ENCODE assay signal across 2 cellular contexts in the genomic region with DNA sequence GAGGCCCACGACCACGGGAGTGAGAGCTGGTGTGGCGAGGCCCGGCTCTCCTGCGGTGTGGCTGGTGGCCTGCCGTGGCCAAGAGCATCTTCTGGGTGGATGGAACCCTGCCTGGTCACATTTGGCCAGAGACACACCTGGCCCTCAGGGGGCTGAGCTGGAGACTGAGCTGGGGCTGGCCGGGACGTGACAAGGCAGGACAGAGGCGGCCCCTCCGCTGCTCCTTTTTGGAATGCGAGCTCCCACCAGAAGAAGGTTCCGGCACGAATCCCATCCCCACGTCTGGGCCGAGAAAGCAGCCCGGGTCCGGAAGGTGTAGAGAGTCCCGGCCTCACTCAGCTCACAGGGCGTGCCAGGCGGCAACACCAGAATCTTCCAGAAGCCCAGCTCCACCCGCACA.
TF ChIP-seq lines count a peak whose summit lies in the region.

No MANE protein-coding gene starts in this region.

TF ChIP-seq in IMR-90, 13 proteins besides CTCF, POLR2A, EP300 and RAD21:
- TF ChIP-seq RCOR1 (IDR thresholded peaks at IDR 0.05; ENCODE audit: insufficient replicate concordance, low read length) (no peak), MXI1 (IDR thresholded peaks at IDR 0.05; ENCODE audit: borderline replicate concordance, low read depth, low read length) (no peak), MAFK (IDR thresholded peaks at IDR 0.05; ENCODE audit: low read depth, low read length) (no peak), FOS (IDR thresholded peaks at IDR 0.05; ENCODE audit: low read depth, low read length) (no peak), NFE2L2 (IDR thresholded peaks at IDR 0.05; ENCODE audit: low read depth, low read length) (no peak), SMC3 (IDR thresholded peaks at IDR 0.05; ENCODE audit: low read depth, low read length) (no peak), RFX5 (IDR thresholded peaks at IDR 0.05; ENCODE audit: low read depth, low read length) (no peak), BHLHE40 (IDR thresholded peaks at IDR 0.05; ENCODE audit: low read depth, low read length) (no peak), CHD1 (IDR thresholded peaks at IDR 0.05; ENCODE audit: low read depth, low read length) (no peak), MAZ (IDR thresholded peaks at IDR 0.05; ENCODE audit: borderline replicate concordance, low read depth, low read length) (no peak)
- TF ChIP-seq, protein P1, sequence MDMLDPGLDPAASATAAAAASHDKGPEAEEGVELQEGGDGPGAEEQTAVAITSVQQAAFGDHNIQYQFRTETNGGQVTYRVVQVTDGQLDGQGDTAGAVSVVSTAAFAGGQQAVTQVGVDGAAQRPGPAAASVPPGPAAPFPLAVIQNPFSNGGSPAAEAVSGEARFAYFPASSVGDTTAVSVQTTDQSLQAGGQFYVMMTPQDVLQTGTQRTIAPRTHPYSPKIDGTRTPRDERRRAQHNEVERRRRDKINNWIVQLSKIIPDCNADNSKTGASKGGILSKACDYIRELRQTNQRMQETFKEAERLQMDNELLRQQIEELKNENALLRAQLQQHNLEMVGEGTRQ (IDR thresholded peaks at IDR 0.05; ENCODE audit: low read depth, low read length): no peak
- TF ChIP-seq, protein P2, sequence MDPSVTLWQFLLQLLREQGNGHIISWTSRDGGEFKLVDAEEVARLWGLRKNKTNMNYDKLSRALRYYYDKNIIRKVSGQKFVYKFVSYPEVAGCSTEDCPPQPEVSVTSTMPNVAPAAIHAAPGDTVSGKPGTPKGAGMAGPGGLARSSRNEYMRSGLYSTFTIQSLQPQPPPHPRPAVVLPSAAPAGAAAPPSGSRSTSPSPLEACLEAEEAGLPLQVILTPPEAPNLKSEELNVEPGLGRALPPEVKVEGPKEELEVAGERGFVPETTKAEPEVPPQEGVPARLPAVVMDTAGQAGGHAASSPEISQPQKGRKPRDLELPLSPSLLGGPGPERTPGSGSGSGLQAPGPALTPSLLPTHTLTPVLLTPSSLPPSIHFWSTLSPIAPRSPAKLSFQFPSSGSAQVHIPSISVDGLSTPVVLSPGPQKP (IDR thresholded peaks at IDR 0.05; ENCODE audit: borderline replicate concordance, low read depth, low read length): no peak
TF ChIP-seq in IMR-90: peak in this region for 0.

TF ChIP-seq in HepG2, 621 proteins besides CTCF, POLR2A, EP300 and RAD21:
- TF ChIP-seq ATF1 (CRISPR knock-in tag; IDR thresholded peaks at IDR 0.05) (no peak), RBM22 (optimal IDR thresholded peaks at IDR 0.05; ENCODE audit: low read length) (peak; percentile 68)
